8 cellular contexts compared by ENCODE assay signal in the genomic region with DNA sequence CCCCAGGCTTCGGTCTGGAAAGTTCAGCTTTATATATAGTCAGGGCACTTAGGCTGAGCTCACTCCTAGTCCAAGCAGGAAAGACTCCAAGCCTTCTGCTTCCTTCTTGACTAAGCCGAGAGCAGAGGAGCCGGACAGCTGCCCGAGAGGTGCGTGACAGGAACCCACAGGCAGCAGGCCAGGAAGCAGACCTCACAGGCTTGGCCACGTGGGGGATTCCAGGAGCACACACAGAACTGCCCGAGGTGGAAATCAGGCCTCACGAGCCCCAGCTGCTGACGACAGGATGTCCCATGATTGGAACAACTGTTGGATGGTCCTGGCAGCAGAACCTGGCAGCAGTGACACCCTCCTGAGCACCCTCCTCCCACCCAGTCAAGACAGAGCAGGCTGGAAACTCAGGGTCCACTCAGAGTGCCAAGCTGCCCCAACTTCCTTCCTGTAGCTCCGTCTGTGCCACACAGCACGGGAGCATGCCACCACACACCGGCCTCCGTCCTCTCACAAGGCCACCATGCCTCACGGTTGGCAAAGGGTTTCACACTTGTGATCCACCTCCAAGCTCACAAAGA. TPM values are rescaled to one million over a fixed set of nuclear protein-coding genes. Genes with fewer than 3 reads are reported as not detected.
A peak's percentile ranks its signal among the peaks of the same experiment; 100 is the strongest.
DNase-seq lines count a peak whose midpoint lies in the region; ATAC-seq, FAIRE-seq and TF ChIP-seq lines count a peak whose summit lies in the region.

No MANE protein-coding gene starts in this region.

- H3K9me3 Mint-ChIP-seq in activated CD4-positive, alpha-beta T cell treated with anti-CD3 and anti-CD28 coated beads for 36 hours (ENCODE audit: low read depth): no peaks in the 10 kb centered on the region

- CTCF ChIA-PET in activated CD4-positive, alpha-beta T cell treated with anti-CD3 and anti-CD28 coated beads for 36 hours (lab: Charles Lee): interaction anchor here (0.5 kb wide), 1 partner anchor 609 kb away, joined by 3 read pairs; no protein-coding TSS in a partner anchor

- no peak for FAIRE-seq in pancreas (lab: Jason Lieb, UNC)

- peaks cover 0 to 22% (median 4%) of the 10 kb centered on the region in 3 donors for H3K4me1 ChIP-seq in pancreas

- no peaks in the 10 kb centered on the region for H3K36me3 ChIP-seq in WERI-Rb-1
- H3K36me3 ChIP-seq in pancreas: no peaks in the 10 kb centered on the region

- H3K4me3 Mint-ChIP-seq in activated CD4-positive, alpha-beta T cell treated with anti-CD3 and anti-CD28 coated beads for 36 hours: no peak overlapping the region

- H3K27me3 Mint-ChIP-seq in activated CD4-positive, alpha-beta T cell treated with anti-CD3 and anti-CD28 coated beads for 36 hours: no peaks in the 10 kb centered on the region

- no peak for ATAC-seq in activated CD4-positive, alpha-beta T cell treated with anti-CD3 and anti-CD28 coated beads for 36 hours
- peak in 2 of 4 donors; percentile 1 to 8 for ATAC-seq in pancreas
- no peak for ATAC-seq in GM18498 (IDR thresholded peaks at IDR 0.05; ENCODE audit: unreplicated experiment)

- intact Hi-C loops in activated CD4-positive, alpha-beta T cell treated with anti-CD3 and anti-CD28 coated beads for 36 hours (cut with DNase I, micrococcal nuclease): no loop called here
- intact Hi-C loops in pancreas (cut with DNase I): no loop called here

- H3K27me3 ChIP-seq in WERI-Rb-1 (ENCODE audit: insufficient read depth, low read depth, severe bottlenecking): no peaks in the 10 kb centered on the region
- H3K27me3 ChIP-seq in pancreas: no peaks in the 10 kb centered on the region

- peaks cover 6% of the 10 kb centered on the region for H3K36me3 Mint-ChIP-seq in activated CD4-positive, alpha-beta T cell treated with anti-CD3 and anti-CD28 coated beads for 36 hours (ENCODE audit: low read depth)

- no peak overlapping the region for H3K27ac Mint-ChIP-seq in activated CD4-positive, alpha-beta T cell treated with anti-CD3 and anti-CD28 coated beads for 36 hours

- peak; percentile 27 for DNase-seq in activated CD4-positive, alpha-beta T cell treated with anti-CD3 and anti-CD28 coated beads, Interleukin-2, amount 50 U/mL, for 1 hour
- DNase-seq in activated CD4-positive, alpha-beta T cell treated with anti-CD3 and anti-CD28 coated beads for 36 hours: no peak
- peak; percentile 51 for DNase-seq in WERI-Rb-1
- no peak for DNase-seq in epithelial cell of prostate (ENCODE audit: low read depth, low spot score)
- peak in 3 of 6 donors; percentile 51 to 60 (median 57) for DNase-seq in pancreas
- DNase-seq in D341Med (ENCODE audit: low spot score): no peak
- no peak for DNase-seq in NCI-H526 (lab: John Stamatoyannopoulos, UW)

- TF ChIP-seq CTCF in WERI-Rb-1 (IDR thresholded peaks at IDR 0.05; ENCODE audit: low read depth, low read length) (no peak), pancreas (IDR thresholded peaks at IDR 0.05) (no peak)

- H3K4me3 ChIP-seq in WERI-Rb-1 (ENCODE audit: low read depth, low read length): no peak overlapping the region
- H3K4me3 ChIP-seq in pancreas: no peak overlapping the region

- H3K27ac ChIP-seq in WERI-Rb-1: 0 out of 2 replicates have a peak overlapping the region, but pooled peaks have one; percentile 4
- H3K27ac ChIP-seq in epithelial cell of prostate: peak overlapping the region; percentile 100
- H3K27ac ChIP-seq in pancreas: peak overlapping the region; percentile 3 to 76 (median 28)

- H3K9me3 ChIP-seq in WERI-Rb-1 (ENCODE audit: severe bottlenecking) (no peaks in the 10 kb centered on the region), pancreas (no peaks in the 10 kb centered on the region)

- POLR2A ChIA-PET in activated CD4-positive, alpha-beta T cell treated with anti-CD3 and anti-CD28 coated beads for 36 hours (lab: Charles Lee): no interaction called here

- 71 to 78% methylated on average over 14 of the region's 14 CpGs for WGBS in pancreas, 2 donors

- H3K4me1 Mint-ChIP-seq in activated CD4-positive, alpha-beta T cell treated with anti-CD3 and anti-CD28 coated beads for 36 hours: peaks cover 38% of the 10 kb centered on the region

RNA-seq across cellular contexts. Expression of a gene that starts 5.4 kb away (rescaled TPM):
- total RNA-seq in activated CD4-positive, alpha-beta T cell treated with anti-CD3 and anti-CD28 coated beads for 36 hours: 10 to 100 TPM; 54.0 to 57.3 TPM
- total RNA-seq in pancreas: 10 to 100 TPM in 5 of 6 donors, 1 to 10 TPM in 1; 8.7 to 47.0 (median 21.3) TPM
- polyA plus RNA-seq in pancreas: 100 to 1,000 TPM; 107 to 109 TPM

RNA-seq across cellular contexts. Expression of a gene that starts 25.5 kb away (rescaled TPM):
- 1 to 10 TPM; 8.3 to 9.4 TPM for total RNA-seq in activated CD4-positive, alpha-beta T cell treated with anti-CD3 and anti-CD28 coated beads for 36 hours
- 1 to 10 TPM; 3.4 to 8.9 (median 6.8) TPM for total RNA-seq in pancreas
- polyA plus RNA-seq in pancreas: 10 to 100 TPM; 10.6 to 16.7 TPM

Comparison
In these comparisons a context has a peak if more than half of its experiments do, and no peak if none do; other contexts are left out.
1. DNase-seq: peak in activated CD4-positive, alpha-beta T cell treated with anti-CD3 and anti-CD28 coated beads, Interleukin-2, amount 50 U/mL, for 1 hour (single experiment) and WERI-Rb-1 (single experiment); none in activated CD4-positive, alpha-beta T cell treated with anti-CD3 and anti-CD28 coated beads for 36 hours (single experiment), epithelial cell of prostate (single experiment), D341Med (single experiment) and NCI-H526 (0 of 2).
2. H3K27ac ChIP-seq: peak in every context shown above with its lines; median percentile 100 in epithelial cell of prostate; 28 in pancreas; 4 in WERI-Rb-1.